ENCODE assay signal across 10 cellular contexts in genomic region chr1:8351693-8352470, GRCh38. TPM values are rescaled to one million over a fixed set of nuclear protein-coding genes. Genes with fewer than 3 reads are reported as not detected.
DNase-seq lines count a peak whose midpoint lies in the region; ATAC-seq, FAIRE-seq and TF ChIP-seq lines count a peak whose summit lies in the region.
"Had no signal": no experiment of that assay in that cellular context is flagged by ENCODE, and none has a peak within 500 bp of the region (broad histone marks: within the 10 kb centered on the region; RNA-seq: fewer than 3 reads in every experiment).

No MANE protein-coding gene starts in this region.

- intact Hi-C loops in endothelial cell of umbilical vein (cut with micrococcal nuclease) (no loop called here), prostate gland (cut with DNase I) (no loop called here)

- dilution Hi-C loops in endothelial cell of umbilical vein (cut with MboI; ENCODE audit: extremely low pct_ligation_motif_present, low sequenced_read_pairs): no loop called here

- H3K9me3 ChIP-seq in endothelial cell of umbilical vein (replicated peaks; ENCODE audit: control insufficient read depth, insufficient read depth, low read length) (no peaks in the 10 kb centered on the region), prostate gland (no peaks in the 10 kb centered on the region)
- H3K9me3 ChIP-seq: SJSA1 had no signal

- H3K36me3 ChIP-seq in endothelial cell of umbilical vein (ENCODE audit: control insufficient read depth in 2 of 2, extremely low read depth in 1 of 2, insufficient read depth in 2 of 2, low read length in 2 of 2) (peaks cover 0 to 18% of the 10 kb centered on the region in 2 experiments), prostate gland (peaks cover 6 to 20% of the 10 kb centered on the region in 2 donors)

- H4K20me1 ChIP-seq in endothelial cell of umbilical vein (replicated peaks; ENCODE audit: control insufficient read depth, extremely low read depth, insufficient read depth, low read length): no peaks in the 10 kb centered on the region

- DNase-seq in GM12864 (ENCODE audit: low read depth): no peak
- DNase-seq in NCI-H526 treated with DMSO at 0.1 percent for 48 hours (lab: John Stamatoyannopoulos, UW): peak; percentile 4
- no peak for DNase-seq in endothelial cell of umbilical vein (ENCODE audit: low read depth, low spot score)
- DNase-seq in prostate gland (ENCODE audit: low spot score): no peak
- DNase-seq in HK-2 (ENCODE audit: unreplicated experiment): no peak

- POLR2A ChIA-PET in endothelial cell of umbilical vein (lab: Charles Lee): interaction anchor here (0.6 to 0.8 kb wide), 2 partner anchors 38 to 58 kb away, joined by 3 to 7 read pairs; no protein-coding TSS in a partner anchor

- H3K4me3 ChIP-seq in GM12864 (ENCODE audit: low read depth, low read length) (no peak overlapping the region), endothelial cell of umbilical vein (replicated peaks in 1 of 3; ENCODE audit: insufficient read depth in 1 of 3, low read depth in 1 of 3, low read length in 3 of 3) (no peak overlapping the region), prostate gland (no peak overlapping the region)
- H3K4me3 ChIP-seq: lung, SJSA1 had no signal

- BruUV-seq in endothelial cell of umbilical vein (replicated peaks; lab: Mats Ljungman, UMichigan): no TSS peak

- WGBS in prostate gland: 45% methylated on average over 13 of the region's 13 CpGs

- no peak for TF ChIP-seq POLR2A in endothelial cell of umbilical vein (IDR thresholded peaks at IDR 0.05; ENCODE audit: low read depth, low read length)
- TF ChIP-seq POLR2A in prostate gland (IDR thresholded peaks at IDR 0.05): no peak

- FAIRE-seq in endothelial cell of umbilical vein (lab: Jason Lieb, UNC): no peak

- CTCF ChIA-PET in endothelial cell of umbilical vein (lab: Charles Lee): interaction anchor here (0.6 to 4.9 kb wide), 13 partner anchors 8 to 376 kb away, joined by 3 to 131 read pairs (median 4); no protein-coding TSS in a partner anchor

- peak; percentile 76 for TF ChIP-seq CTCF in GM12864 (IDR thresholded peaks at IDR 0.05; ENCODE audit: low read depth, low read length, missing control alignments)
- TF ChIP-seq CTCF in endothelial cell of umbilical vein (IDR thresholded peaks at IDR 0.05; ENCODE audit: extremely low read depth in 1 of 2, insufficient read depth in 1 of 2, low read depth in 1 of 2, low read length in 2 of 2): peak; percentile 58 to 79
- TF ChIP-seq CTCF in prostate gland (IDR thresholded peaks at IDR 0.05): peak; percentile 22 to 52 (median 46)

- no peak overlapping the region for H2AFZ ChIP-seq in endothelial cell of umbilical vein (ENCODE audit: low read depth, low read length)

- H3K79me2 ChIP-seq in endothelial cell of umbilical vein (ENCODE audit: control insufficient read depth, insufficient read depth, low read length): no peaks in the 10 kb centered on the region

- no peak for ATAC-seq in GM19324 (IDR thresholded peaks at IDR 0.05; ENCODE audit: low FRiP score, unreplicated experiment)
- no peak for ATAC-seq in GM19452 (IDR thresholded peaks at IDR 0.05; ENCODE audit: unreplicated experiment)
- ATAC-seq in HG03159 (IDR thresholded peaks at IDR 0.05; ENCODE audit: unreplicated experiment): no peak

- H3K27me3 ChIP-seq in endothelial cell of umbilical vein (ENCODE audit: control insufficient read depth in 2 of 2, insufficient read depth in 2 of 2, low read length in 2 of 2): no peaks in the 10 kb centered on the region
- H3K27me3 ChIP-seq in prostate gland (replicated peaks; ENCODE audit: insufficient read depth): no peaks in the 10 kb centered on the region
- H3K27me3 ChIP-seq: SJSA1 had no signal

- H3K9me1 ChIP-seq in endothelial cell of umbilical vein (replicated peaks; ENCODE audit: control insufficient read depth, extremely low read depth, insufficient read depth, low read length): no peaks in the 10 kb centered on the region

- H3K27ac ChIP-seq in endothelial cell of umbilical vein (ENCODE audit: insufficient read depth, low read depth, low read length) (no peak overlapping the region), prostate gland (peak overlapping the region; percentile 25 to 69)
- H3K27ac ChIP-seq: SJSA1 had no signal

- H3K9ac ChIP-seq in endothelial cell of umbilical vein (replicated peaks; ENCODE audit: extremely low read depth, insufficient read depth, low read length): no peak overlapping the region

- H3K4me1 ChIP-seq in endothelial cell of umbilical vein (ENCODE audit: control insufficient read depth, extremely low read depth, insufficient read depth, low read length) (peaks cover 16% of the 10 kb centered on the region), prostate gland (replicated peaks) (peaks cover 12% of the 10 kb centered on the region)

- H3K4me2 ChIP-seq in endothelial cell of umbilical vein (ENCODE audit: insufficient read depth, low read length): no peak overlapping the region

TF ChIP-seq in endothelial cell of umbilical vein, 7 proteins besides CTCF, POLR2A, EP300 and RAD21:
- no peak for TF ChIP-seq EZH2 (IDR thresholded peaks at IDR 0.05; ENCODE audit: borderline replicate concordance, low read depth, low read length, severe bottlenecking)
- no peak for TF ChIP-seq JUN (IDR thresholded peaks at IDR 0.05; ENCODE audit: borderline replicate concordance, insufficient read depth, insufficient read length, low read depth)
- TF ChIP-seq GATA2 (IDR thresholded peaks at IDR 0.05; ENCODE audit: insufficient read depth, insufficient read length, low read depth, low read length): no peak
- no peak for TF ChIP-seq MYC (IDR thresholded peaks at IDR 0.05; ENCODE audit: low read depth, low read length)
- no peak for TF ChIP-seq POLR2AphosphoS5 (IDR thresholded peaks at IDR 0.05; ENCODE audit: insufficient read depth, low read depth, low read length)
- TF ChIP-seq FOS (IDR thresholded peaks at IDR 0.05; ENCODE audit: borderline replicate concordance, insufficient read depth, low read length): no peak
- no peak for TF ChIP-seq MAX (IDR thresholded peaks at IDR 0.05; ENCODE audit: insufficient read depth, insufficient read length)

RNA-seq across cellular contexts. Expression of gene SLC45A1, which starts 34.0 kb away (rescaled TPM):
- total RNA-seq in endothelial cell of umbilical vein (1.1 and 1.4 TPM in 2 replicates), prostate gland (1 to 10 TPM; 4.3 to 5.2 TPM)
- polyA plus RNA-seq in endothelial cell of umbilical vein: 1.3 and 1.7 TPM in 2 replicates
- polyA plus RNA-seq in endothelial cell of umbilical vein (2011; cell fraction: cytosol; rRNA removed): 0.63 and 1.1 TPM in 2 replicates
- polyA plus RNA-seq in endothelial cell of umbilical vein (2011; cell fraction: nucleus; rRNA removed): 0.84 and 0.88 TPM in 2 replicates
- polyA plus RNA-seq in endothelial cell of umbilical vein (2012): 1.2 and 1.4 TPM in 2 replicates
- 0.68 and 1.8 TPM in 2 replicates for polyA minus RNA-seq in endothelial cell of umbilical vein
- polyA minus RNA-seq in endothelial cell of umbilical vein (2011; cell fraction: cytosol; rRNA and poly(A)+ RNA removed): not detected
- polyA minus RNA-seq in endothelial cell of umbilical vein (2011; cell fraction: nucleus; rRNA and poly(A)+ RNA removed): 0.72 and 1.6 TPM in 2 replicates
